In genomic region chr18:13260114-13260926, GRCh38 we compare ENCODE assay signal across 13 cellular contexts. TPM values are rescaled to one million over a fixed set of nuclear protein-coding genes. Genes with fewer than 3 reads are reported as not detected.
DNase-seq lines count a peak whose midpoint lies in the region; ATAC-seq and TF ChIP-seq lines count a peak whose summit lies in the region.
"Had no signal": no experiment of that assay in that cellular context is flagged by ENCODE, and none has a peak within 500 bp of the region (broad histone marks: within the 10 kb centered on the region; RNA-seq: fewer than 3 reads in every experiment).

No MANE protein-coding gene starts in this region.

- no peaks in the 10 kb centered on the region for H3K9me3 Mint-ChIP-seq in stimulated activated naive CD8-positive, alpha-beta T cell treated with anti-CD3 and anti-CD28 coated beads, Interleukin-15, amount 100 ng/mL, for 72 hours
- no peaks in the 10 kb centered on the region for H3K9me3 Mint-ChIP-seq in osteocyte (ENCODE audit: unreplicated experiment)

- H3K27ac Mint-ChIP-seq in stimulated activated naive CD8-positive, alpha-beta T cell treated with anti-CD3 and anti-CD28 coated beads, Interleukin-15, amount 100 ng/mL, for 72 hours, result no peak overlapping the region
- H3K27ac Mint-ChIP-seq in osteocyte (ENCODE audit: unreplicated experiment), result peak overlapping the region; percentile 78

- TF ChIP-seq CTCF in fibroblast of pulmonary artery (IDR thresholded peaks at IDR 0.05; ENCODE audit: low read length, missing control alignments) (no peak), osteocyte (IDR thresholded peaks at IDR 0.05) (no peak)

- in situ Hi-C loops in G401 (cut with HindIII; ENCODE audit: low sequenced_read_pairs), result no loop called here

- peaks cover 8% of the 10 kb centered on the region for H3K27me3 Mint-ChIP-seq in stimulated activated naive CD8-positive, alpha-beta T cell treated with anti-CD3 and anti-CD28 coated beads, Interleukin-15, amount 100 ng/mL, for 72 hours
- peaks cover 9% of the 10 kb centered on the region for H3K27me3 Mint-ChIP-seq in osteocyte (ENCODE audit: unreplicated experiment)

- H3K36me3 Mint-ChIP-seq in osteocyte (ENCODE audit: unreplicated experiment), result no peaks in the 10 kb centered on the region

- peak; percentile 41 for ATAC-seq in stimulated activated naive CD8-positive, alpha-beta T cell treated with anti-CD3 and anti-CD28 coated beads, Interleukin-15, Interleukin-2, amounts not matched to agents 100 U/mL and 50 U/mL, for 24 hours
- no peak for ATAC-seq in stimulated activated naive CD8-positive, alpha-beta T cell treated with anti-CD3 and anti-CD28 coated beads, Interleukin-15, amount 100 ng/mL, for 72 hours
- no peak for ATAC-seq in HG03039 (IDR thresholded peaks at IDR 0.05; ENCODE audit: unreplicated experiment)
- ATAC-seq: GM12878 had no signal

- H3K4me3 ChIP-seq in fibroblast of pulmonary artery (replicated peaks; ENCODE audit: low read depth, low read length), result no peak overlapping the region
- H3K4me3 ChIP-seq: GM12878 had no signal

- H3K4me3 Mint-ChIP-seq in stimulated activated naive CD8-positive, alpha-beta T cell treated with anti-CD3 and anti-CD28 coated beads, Interleukin-15, amount 100 ng/mL, for 72 hours, result no peak overlapping the region
- no peak overlapping the region for H3K4me3 Mint-ChIP-seq in osteocyte (ENCODE audit: unreplicated experiment)

- no peak for DNase-seq in stimulated activated naive CD8-positive, alpha-beta T cell treated with anti-CD3 and anti-CD28 coated beads, Interleukin-15, Interleukin-2, amounts not matched to agents 100 U/mL and 50 U/mL, for 24 hours
- no peak for DNase-seq in stimulated activated naive CD8-positive, alpha-beta T cell treated with anti-CD3 and anti-CD28 coated beads, Interleukin-15, amount 100 ng/mL, for 72 hours
- DNase-seq in fibroblast of pulmonary artery (ENCODE audit: low read depth), result peak; percentile 13
- DNase-seq in osteocyte (ENCODE audit: extremely low spot score, unreplicated experiment), result peak; percentile 54
- no peak for DNase-seq in DMS53 treated with DMSO at 0.1 percent for 48 hours (lab: John Stamatoyannopoulos, UW; ENCODE audit: unreplicated experiment)
- no peak for DNase-seq in NCI-H1417 treated with DMSO at 0.1 percent for 48 hours (lab: John Stamatoyannopoulos, UW)
- DNase-seq in G401 (ENCODE audit: low spot score), result no peak
- DNase-seq: activated CD4-positive, alpha-beta T cell treated with anti-CD3 and anti-CD28 coated beads, Interleukin-2, amount 50 U/mL, for 48 hours; glutamatergic neuron; IMR-90; NCI-H510A had no signal

- H3K4me1 Mint-ChIP-seq in stimulated activated naive CD8-positive, alpha-beta T cell treated with anti-CD3 and anti-CD28 coated beads, Interleukin-15, amount 100 ng/mL, for 72 hours, result peaks cover 36% of the 10 kb centered on the region
- H3K4me1 Mint-ChIP-seq in osteocyte (ENCODE audit: unreplicated experiment), result peaks cover 28% of the 10 kb centered on the region

RNA-seq across cellular contexts. Expression of gene LDLRAD4, which starts 41.8 kb away (rescaled TPM):
- 18.7 and 20.4 TPM in 2 replicates for total RNA-seq in osteocyte
- total RNA-seq in G401 (2014; rRNA removed; shearing (Covaris generic)), result 0.06 TPM in 1 of 2 replicates, not detected in the other
- total RNA-seq: IMR-90 had no signal

Comparison
In these comparisons a context has a peak if more than half of its experiments do, and no peak if none do; other contexts are left out.
1. DNase-seq: peak in fibroblast of pulmonary artery (single experiment) and osteocyte (single experiment); none in stimulated activated naive CD8-positive, alpha-beta T cell treated with anti-CD3 and anti-CD28 coated beads, Interleukin-15, Interleukin-2, amounts not matched to agents 100 U/mL and 50 U/mL, for 24 hours (single experiment), stimulated activated naive CD8-positive, alpha-beta T cell treated with anti-CD3 and anti-CD28 coated beads, Interleukin-15, amount 100 ng/mL, for 72 hours (0 of 2), DMS53 treated with DMSO at 0.1 percent for 48 hours (single experiment), NCI-H1417 treated with DMSO at 0.1 percent for 48 hours (single experiment) and G401 (single experiment).
2. RNA of gene LDLRAD4, which starts 41.8 kb away (total RNA-seq): 18.7 to 20.4 TPM in osteocyte; 0.06 TPM in G401; every median in the first group is over 10 times any median in the second.